ENCODE assay signal across 8 cellular contexts in genomic region chr1:93878889-93879586, GRCh38. TPM values are rescaled to one million over a fixed set of nuclear protein-coding genes. Genes with fewer than 3 reads are reported as not detected.
DNase-seq lines count a peak whose midpoint lies in the region; ATAC-seq and TF ChIP-seq lines count a peak whose summit lies in the region.

DNTTIP2 (minus strand) TSS chr1:93879206; CDS start chr1:93879148, 58 bp downstream.

- H3K79me2 ChIP-seq in PC-9 (ENCODE audit: low read depth), result peaks cover 55% of the 10 kb centered on the region

- H3K9me2 ChIP-seq in PC-9 (ENCODE audit: insufficient read depth), result no peaks in the 10 kb centered on the region

- no peaks in the 10 kb centered on the region for H3K27me3 Mint-ChIP-seq in IgD-negative memory B cell

- no TSS peak for BruUV-seq in PC-9 (replicated peaks; lab: Mats Ljungman, UMichigan)

- peak within 1 kb of the TSS; percentile 85 for H3K4me3 ChIP-seq in PC-9
- H3K4me3 ChIP-seq in epithelial cell of proximal tubule (ENCODE audit: low read depth, low read length), result peak within 1 kb of the TSS; percentile 97
- peak within 1 kb of the TSS; percentile 94 to 99 for H3K4me3 ChIP-seq in mucosa of rectum (ENCODE audit: low read length in 2 of 2)

- CTCF ChIA-PET in PC-9 (lab: Charles Lee), result interaction anchor here (0.7 to 1.2 kb wide), 3 partner anchors 30 to 786 kb away, joined by 5 to 19 read pairs (median 7); partner anchors contain the start of gene GCLM

- POLR2A ChIA-PET in PC-9 (lab: Charles Lee; ENCODE audit: unreplicated experiment), result interaction anchor here (0.5 to 1.5 kb wide), 9 partner anchors 30 to 1163 kb away, joined by 3 to 12 read pairs (median 6); partner anchors contain the start of gene GCLM

- H3F3A ChIP-seq in PC-9 (ENCODE audit: insufficient read depth, low read depth), result peaks cover 91% of the 10 kb centered on the region

- H3K36me3 ChIP-seq in PC-9 (ENCODE audit: low read depth) (peaks cover 39% of the 10 kb centered on the region), mucosa of rectum (ENCODE audit: control insufficient read depth in 2 of 2, insufficient read depth in 2 of 2, low read length in 2 of 2) (peaks cover 23 to 29% of the 10 kb centered on the region in 2 donors)

- ATAC-seq in GM21529 (IDR thresholded peaks at IDR 0.05; ENCODE audit: unreplicated experiment), result peak; percentile 97

- no peaks in the 10 kb centered on the region for H3K9me3 Mint-ChIP-seq in IgD-negative memory B cell

- H3K4me3 Mint-ChIP-seq in IgD-negative memory B cell, result peak within 1 kb of the TSS; percentile 95 to 100 (median 98)

- H3K4me1 Mint-ChIP-seq in IgD-negative memory B cell, result peaks cover 30 to 44% (median 37%) of the 10 kb centered on the region in 3 donors

- H4K20me1 ChIP-seq in PC-9 (ENCODE audit: insufficient read depth), result peaks cover 34% of the 10 kb centered on the region

- H3K27ac Mint-ChIP-seq in IgD-negative memory B cell, result peak within 1 kb of the TSS; percentile 93 to 99 (median 99)

- peak within 1 kb of the TSS; percentile 83 for H3K4me2 ChIP-seq in PC-9

- H3K27ac ChIP-seq in PC-9 (peak within 1 kb of the TSS; percentile 95), mucosa of rectum (ENCODE audit: low read depth in 2 of 2, low read length in 2 of 2) (peak within 1 kb of the TSS; percentile 86 to 89)

- DNase-seq in DMS114 treated with DMSO at 0.1 percent for 48 hours (lab: John Stamatoyannopoulos, UW; ENCODE audit: unreplicated experiment) (peak; percentile 83), PC-9 (peak; percentile 88 to 89), epithelial cell of proximal tubule (ENCODE audit: low read depth) (peak; percentile 35)
- DNase-seq in activated T-cell treated with anti-CD3 and anti-CD28 coated beads, Interleukin-2, amount 50 U/mL, for 1 hour, result peak; percentile 87
- peak; percentile 94 for DNase-seq in stimulated activated CD8-positive, alpha-beta memory T cell treated with anti-CD3 and anti-CD28 coated beads, Interleukin-4, amount 100 ng/mL, for 48 hours

- TF ChIP-seq CTCF in PC-9 (conservative IDR thresholded peaks at IDR 0.05), result no peak
- TF ChIP-seq CTCF in epithelial cell of proximal tubule (conservative IDR thresholded peaks at IDR 0.05; ENCODE audit: low read depth, low read length), result no peak

- peak within 1 kb of the TSS; percentile 87 for H2AFZ ChIP-seq in PC-9

- intact Hi-C loops in PC-9 (cut with micrococcal nuclease; ENCODE audit: unreplicated experiment), result loop anchor here (2.0 kb wide), 1 partner anchor 458 kb away; no protein-coding TSS in a partner anchor

- H3K9me3 ChIP-seq in PC-9 (ENCODE audit: insufficient read depth, low read depth) (no peaks in the 10 kb centered on the region), mucosa of rectum (ENCODE audit: control insufficient read depth in 2 of 2, low read length in 2 of 2) (no peaks in the 10 kb centered on the region)

- H3K36me3 Mint-ChIP-seq in IgD-negative memory B cell, result peaks cover 6% of the 10 kb centered on the region

- H3K9ac ChIP-seq in mucosa of rectum (ENCODE audit: low read depth in 1 of 2, low read length in 2 of 2), result peak within 1 kb of the TSS; percentile 89 to 95

- H3K27me3 ChIP-seq in PC-9 (ENCODE audit: insufficient read depth, low read depth) (no peaks in the 10 kb centered on the region), mucosa of rectum (ENCODE audit: control insufficient read depth in 2 of 2, insufficient read depth in 2 of 2, low read length in 2 of 2) (no peaks in the 10 kb centered on the region)

- H3K4me1 ChIP-seq in PC-9 (replicated peaks; ENCODE audit: insufficient read depth) (peaks cover 29% of the 10 kb centered on the region), mucosa of rectum (ENCODE audit: control insufficient read depth in 2 of 2, insufficient read depth in 2 of 2, low read length in 2 of 2) (peaks cover 10 to 11% of the 10 kb centered on the region in 2 donors)

RNA-seq across cellular contexts. Expression of gene DNTTIP2, which starts in this region (rescaled TPM):
- polyA plus RNA-seq in IgD-negative memory B cell, result 76.5 TPM
- total RNA-seq in PC-9 (2021), result 85.7 and 93.4 TPM in 2 replicates
- 36.8 and 41.6 TPM in 2 replicates for total RNA-seq in epithelial cell of proximal tubule

Comparison
In these comparisons a context has a peak if more than half of its experiments do, and no peak if none do; other contexts are left out.
1. Peak in every context shown above with its lines: DNase-seq, ATAC-seq, H3K4me3 ChIP-seq and H3K27ac ChIP-seq.
2. DNase-seq: peak in every context shown above with its lines; median percentile 94 in stimulated activated CD8-positive, alpha-beta memory T cell treated with anti-CD3 and anti-CD28 coated beads, Interleukin-4, amount 100 ng/mL, for 48 hours; 88 in PC-9; 87 in activated T-cell treated with anti-CD3 and anti-CD28 coated beads, Interleukin-2, amount 50 U/mL, for 1 hour; 83 in DMS114 treated with DMSO at 0.1 percent for 48 hours; 35 in epithelial cell of proximal tubule.